ENCODE assay signal across 9 cellular contexts in the genomic region with DNA sequence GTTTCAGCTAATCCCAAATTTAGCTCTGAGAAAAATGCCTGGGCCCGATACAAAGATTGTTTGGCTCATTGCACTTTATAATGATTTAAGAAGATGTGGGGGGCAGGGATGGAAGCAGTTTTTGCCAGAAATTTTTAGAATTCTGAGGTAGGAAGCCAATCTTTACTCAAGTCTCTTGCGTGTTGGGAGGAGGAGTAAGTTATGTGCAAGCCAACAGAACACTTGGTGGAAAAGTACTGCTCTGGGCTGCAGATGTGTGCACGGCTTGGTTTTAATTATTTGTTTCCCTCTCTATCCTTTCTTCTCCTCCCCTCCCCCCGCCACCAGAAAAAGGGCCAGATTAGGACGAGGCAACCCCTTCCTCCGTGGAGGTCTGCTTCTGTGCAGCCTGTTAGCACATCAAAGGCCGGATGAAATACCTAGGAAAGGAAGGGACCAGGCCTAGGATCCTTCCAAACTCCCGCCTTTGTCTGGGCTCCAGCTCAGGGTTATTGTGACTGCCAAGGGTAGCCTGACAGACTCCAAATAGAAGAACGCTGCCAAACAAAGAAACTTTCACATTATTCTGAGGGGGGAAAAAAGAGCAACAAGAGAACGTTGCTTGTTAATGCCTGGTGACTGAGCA. TPM values are rescaled to one million over a fixed set of nuclear protein-coding genes. Genes with fewer than 3 reads are reported as not detected.
A peak's percentile ranks its signal among the peaks of the same experiment; 100 is the strongest.
DNase-seq lines count a peak whose midpoint lies in the region; ATAC-seq, FAIRE-seq and TF ChIP-seq lines count a peak whose summit lies in the region.
"Had no signal": no experiment of that assay in that cellular context is flagged by ENCODE, and none has a peak within 500 bp of the region (broad histone marks: within the 10 kb centered on the region; RNA-seq: fewer than 3 reads in every experiment).

No MANE protein-coding gene starts in this region.

- no peak overlapping the region for H2AFZ ChIP-seq in HepG2 (ENCODE audit: low read length)

- TF ChIP-seq POLR2A in HepG2 (IDR thresholded peaks at IDR 0.05; ENCODE audit: insufficient read depth in 1 of 2, low read depth in 2 of 2, low read length in 2 of 2) = no peak
- no peak for TF ChIP-seq POLR2A in tibial nerve (IDR thresholded peaks at IDR 0.05)
- no peak for TF ChIP-seq POLR2A in lower leg skin (IDR thresholded peaks at IDR 0.05)

- H3K4me1 ChIP-seq in HepG2 (ENCODE audit: insufficient read depth, low read length) (peaks cover 32% of the 10 kb centered on the region), tibial nerve (peaks cover 0 to 24% (median 0%) of the 10 kb centered on the region in 4 donors)

- TF ChIP-seq CTCF in brain (conservative IDR thresholded peaks at IDR 0.05) = no peak
- TF ChIP-seq CTCF in HepG2 (CRISPR knock-in tag; IDR thresholded peaks at IDR 0.05) = no peak
- no peak for TF ChIP-seq CTCF in tibial nerve (IDR thresholded peaks at IDR 0.05)
- no peak for TF ChIP-seq CTCF in lower leg skin (IDR thresholded peaks at IDR 0.05)

- no peak overlapping the region for H3K27ac Mint-ChIP-seq in activated T-cell treated with anti-CD3 and anti-CD28 coated beads, Interleukin-2, amount 50 U/mL, for 24 hours
- peak overlapping the region; percentile 93 to 99 (median 95) for H3K27ac Mint-ChIP-seq in brain

- H3K4me3 ChIP-seq in HepG2 (replicated peaks in 1 of 3; ENCODE audit: insufficient read depth in 1 of 3, low read depth in 2 of 3, low read length in 3 of 3) = no peak overlapping the region
- H3K4me3 ChIP-seq in tibial nerve = peak overlapping the region in 1 of 4 donors; percentile 85
- H3K4me3 ChIP-seq in lower leg skin (ENCODE audit: low read depth, poor library complexity, severe bottlenecking) = no peak overlapping the region

- peaks cover 19% of the 10 kb centered on the region for H3K36me3 Mint-ChIP-seq in activated T-cell treated with anti-CD3 and anti-CD28 coated beads, Interleukin-2, amount 50 U/mL, for 24 hours (ENCODE audit: low read depth)
- H3K36me3 Mint-ChIP-seq in brain = peaks cover 1% of the 10 kb centered on the region

- no peak for DNase-seq in activated T-cell treated with anti-CD3 and anti-CD28 coated beads, Interleukin-2, amount 50 U/mL, for 24 hours
- DNase-seq in activated T-cell treated with anti-CD3 and anti-CD28 coated beads for 4 hours (no peak), HepG2 (ENCODE audit: low spot score) (no peak), tibial nerve (ENCODE audit: low spot score in 2 of 2) (peak in 1 of 2 donors; percentile 5), lower leg skin (ENCODE audit: low spot score in 2 of 2) (no peak), dermis blood vessel endothelial cell (no peak)
- DNase-seq: kidney had no signal

- no peaks in the 10 kb centered on the region for H3K36me3 ChIP-seq in HepG2 (replicated peaks in 1 of 2; ENCODE audit: control insufficient read depth in 1 of 2, insufficient read depth in 2 of 2, low read length in 2 of 2)
- no peaks in the 10 kb centered on the region for H3K36me3 ChIP-seq in tibial nerve

- TF ChIP-seq EP300 in HepG2 (IDR thresholded peaks at IDR 0.05; ENCODE audit: low read depth in 2 of 2, low read length in 2 of 2) = no peak
- TF ChIP-seq EP300 in HepG2 (CRISPR knock-in tag; IDR thresholded peaks at IDR 0.05; ENCODE audit: borderline replicate concordance) = no peak
- TF ChIP-seq EP300 in tibial nerve (IDR thresholded peaks at IDR 0.05) = no peak

- CTCF ChIA-PET in HepG2 (lab: Yijun Ruan, JAX; ENCODE audit: low intra/inter-chr PET ratio, low total read pairs) = no interaction called here

- peak overlapping the region; percentile 79 for H3K4me3 Mint-ChIP-seq in activated T-cell treated with anti-CD3 and anti-CD28 coated beads, Interleukin-2, amount 50 U/mL, for 24 hours
- H3K4me3 Mint-ChIP-seq in brain = peak overlapping the region; percentile 89 to 99 (median 95)

- no peaks in the 10 kb centered on the region; a peak in 1 of 5 replicates for H3K27me3 ChIP-seq in HepG2 (ENCODE audit: control insufficient read depth in 1 of 2, insufficient read depth in 2 of 2, low read length in 2 of 2)
- H3K27me3 ChIP-seq in tibial nerve = peaks cover 0 to 8% of the 10 kb centered on the region in 2 donors

- no peaks in the 10 kb centered on the region for H3K9me3 Mint-ChIP-seq in activated T-cell treated with anti-CD3 and anti-CD28 coated beads, Interleukin-2, amount 50 U/mL, for 24 hours
- peaks cover 0 to 5% (median 3%) of the 10 kb centered on the region in 5 experiments for H3K9me3 Mint-ChIP-seq in brain

- peaks cover 25% of the 10 kb centered on the region for H3K4me1 Mint-ChIP-seq in activated T-cell treated with anti-CD3 and anti-CD28 coated beads, Interleukin-2, amount 50 U/mL, for 24 hours (ENCODE audit: low read depth)
- peaks cover 30% of the 10 kb centered on the region for H3K4me1 Mint-ChIP-seq in brain

- BruUV-seq in HepG2 (replicated peaks; lab: Mats Ljungman, UMichigan) = no TSS peak

- no peaks in the 10 kb centered on the region for H3K9me3 ChIP-seq in HepG2 (ENCODE audit: low read length)
- no peaks in the 10 kb centered on the region for H3K9me3 ChIP-seq in tibial nerve

- intact Hi-C loops in HepG2 (cut with micrococcal nuclease; ENCODE audit: unreplicated experiment) = loop anchor here (5.0 to 10.0 kb wide), 2 partner anchors 260 to 478 kb away; a partner anchor contains a TSS
- intact Hi-C loops in lower leg skin (cut with DNase I; ENCODE audit: low total_unique reads) = no loop called here

- H3K27ac ChIP-seq in HepG2 (ENCODE audit: extremely low read length, insufficient read depth, low read length) (no peak overlapping the region), tibial nerve (peak overlapping the region in 3 of 4 donors; percentile 92 to 93 (median 93))

- H4K20me1 ChIP-seq in HepG2 (ENCODE audit: insufficient read depth, low read length) = no peaks in the 10 kb centered on the region

- peak overlapping the region; percentile 66 for H3K4me2 ChIP-seq in HepG2 (ENCODE audit: low read depth, low read length)

- WGBS in HepG2 (ENCODE audit: low lambda C conversion rate) = 55% methylated on average over 9 of the region's 10 CpGs
- WGBS in tibial nerve, 2 donors = 26 to 55% methylated on average over 8 to 10 of the region's 10 CpGs
- 47 to 54% methylated on average over 9 to 10 of the region's 10 CpGs for WGBS in lower leg skin, 2 donors

- peaks cover 29% of the 10 kb centered on the region for H3K79me2 ChIP-seq in HepG2 (ENCODE audit: insufficient read depth, low read length)

- H3K9ac ChIP-seq in HepG2 (ENCODE audit: insufficient read depth, low read depth, low read length) = no peak overlapping the region

- POLR2A ChIA-PET in HepG2 (lab: Yijun Ruan, JAX) = no interaction called here

- TF ChIP-seq RAD21 in HepG2 (CRISPR knock-in tag; IDR thresholded peaks at IDR 0.05) = no peak

- no peak for FAIRE-seq in HepG2 (lab: Jason Lieb, UNC)

- in situ Hi-C loops in HepG2 (cut with HindIII; ENCODE audit: extremely low pct_ligation_motif_present, low pct_unique_long_range_greater_than_20kb) = no loop called here

- ATAC-seq in HepG2 (no peak), GM18511 (IDR thresholded peaks at IDR 0.05; ENCODE audit: unreplicated experiment) (no peak)

- H3K27me3 Mint-ChIP-seq in activated T-cell treated with anti-CD3 and anti-CD28 coated beads, Interleukin-2, amount 50 U/mL, for 24 hours = peaks cover 31% of the 10 kb centered on the region
- peaks cover 11% of the 10 kb centered on the region for H3K27me3 Mint-ChIP-seq in brain

TF ChIP-seq in HepG2, 621 proteins besides CTCF, POLR2A, EP300 and RAD21:
- TF ChIP-seq TOPORS (CRISPR knock-in tag; IDR thresholded peaks at IDR 0.05) (0 out of 2 replicates have a peak, but pooled peaks have one; percentile 11), FOSL2 (CRISPR knock-in tag; IDR thresholded peaks at IDR 0.05) (no peak)

RNA-seq across cellular contexts. Expression of a gene that starts 1.0 kb away (rescaled TPM):
- polyA plus RNA-seq in brain (ENCODE audit: insufficient read depth, low read depth, low replicate concordance) = 78.6 TPM
- total RNA-seq in HepG2 (2016; rRNA removed; fragmentation: Illumina TruSeq; extraction: Trizol) = 75.8 and 124 TPM in 2 replicates
- 15.5 and 16.5 TPM in 2 replicates for total RNA-seq in HepG2 (2016; cell fraction: cytosol; rRNA removed; fragmentation: Illumina TruSeq; extraction: Trizol; ENCODE audit: low read depth)
- total RNA-seq in HepG2 (2016; cell fraction: insoluble cytoplasmic fraction; rRNA removed; fragmentation: Illumina TruSeq; extraction: Trizol) = 79.1 and 122 TPM in 2 replicates
- 44.8 and 47.9 TPM in 2 replicates for total RNA-seq in HepG2 (2016; cell fraction: membrane; rRNA removed; fragmentation: Illumina TruSeq; extraction: Trizol)
- total RNA-seq in HepG2 (2016; cell fraction: nucleus; rRNA removed; fragmentation: Illumina TruSeq; extraction: Trizol) = 102 and 116 TPM in 2 replicates
- polyA plus RNA-seq in HepG2 (2011; rRNA removed) = 42.2 and 44.7 TPM in 2 replicates
- 33.9 and 40.5 TPM in 2 replicates for polyA plus RNA-seq in HepG2 (2011; cell fraction: cytosol; rRNA removed)
- 21.5 and 23.2 TPM in 2 replicates for polyA plus RNA-seq in HepG2 (2011; cell fraction: nucleus; rRNA removed)
- polyA plus RNA-seq in HepG2 (2012) = 71.4 and 76.9 TPM in 2 replicates
- polyA plus RNA-seq in HepG2 (2016; cell fraction: cytosol; fragmentation: Illumina TruSeq; extraction: Trizol; ENCODE audit: low read depth) = 16.0 and 16.3 TPM in 2 replicates
- polyA plus RNA-seq in HepG2 (2016; cell fraction: insoluble cytoplasmic fraction; fragmentation: Illumina TruSeq; extraction: Trizol; ENCODE audit: low read depth) = 75.3 and 80.9 TPM in 2 replicates
- polyA plus RNA-seq in HepG2 (2016; cell fraction: membrane; fragmentation: Illumina TruSeq; extraction: Trizol; ENCODE audit: low read depth) = 29.1 and 30.4 TPM in 2 replicates
- 155 and 169 TPM in 2 replicates for polyA plus RNA-seq in HepG2 (2016; cell fraction: nucleus; fragmentation: Illumina TruSeq; extraction: Trizol; ENCODE audit: insufficient read depth, low read depth)
- polyA minus RNA-seq in HepG2 (2011; rRNA and poly(A)+ RNA removed; ENCODE audit: low replicate concordance) = 26.3 and 32.7 TPM in 2 replicates
- 39.7 and 41.7 TPM in 2 replicates for polyA minus RNA-seq in HepG2 (2011; cell fraction: cytosol; rRNA and poly(A)+ RNA removed)
- 11.1 and 17.4 TPM in 2 replicates for polyA minus RNA-seq in HepG2 (2011; cell fraction: nucleus; rRNA and poly(A)+ RNA removed)
- total RNA-seq in tibial nerve = 100 to 1,000 TPM; 151 to 201 (median 169) TPM
- 100 to 1,000 TPM in 2 of 4 donors, 10 to 100 TPM in 2; 63.3 to 122 (median 96.2) TPM for total RNA-seq in lower leg skin
- 105 and 139 TPM in 2 replicates for total RNA-seq in dermis blood vessel endothelial cell
